In genomic region chr5:178069909-178070308, GRCh38 we compare ENCODE assay signal across 9 cellular contexts. TPM values are rescaled to one million over a fixed set of nuclear protein-coding genes. Genes with fewer than 3 reads are reported as not detected.
DNase-seq lines count a peak whose midpoint lies in the region; ATAC-seq, FAIRE-seq and TF ChIP-seq lines count a peak whose summit lies in the region.
"Had no signal": no experiment of that assay in that cellular context is flagged by ENCODE, and none has a peak within 500 bp of the region (broad histone marks: within the 10 kb centered on the region; RNA-seq: fewer than 3 reads in every experiment).

No MANE protein-coding gene starts in this region.

- 85% methylated on average over 3 of the region's 5 CpGs for WGBS in mammary epithelial cell (ENCODE audit: low coverage, missing lambda C conversion rate)

- CTCF ChIA-PET in mammary epithelial cell (lab: Charles Lee; ENCODE audit: low non-redundant PET): no interaction called here

- H3K4me3 ChIP-seq in OCI-LY3 (ENCODE audit: low read length) (no peak overlapping the region), mammary epithelial cell (replicated peaks in 1 of 3; ENCODE audit: insufficient read depth in 1 of 3, low read depth in 2 of 3, low read length in 3 of 3) (no peak overlapping the region)

- no peak for ATAC-seq in GM18907 (IDR thresholded peaks at IDR 0.05; ENCODE audit: unreplicated experiment)

- H3K79me2 ChIP-seq in OCI-LY3 (ENCODE audit: low read length): no peaks in the 10 kb centered on the region
- no peaks in the 10 kb centered on the region for H3K79me2 ChIP-seq in mammary epithelial cell (ENCODE audit: insufficient read depth, low read length)

- intact Hi-C loops in mammary epithelial cell (cut with micrococcal nuclease) (no loop called here), posterior cingulate gyrus (cut with DNase I) (no loop called here)

- H3K36me3 ChIP-seq in OCI-LY3 (replicated peaks; ENCODE audit: low read depth, low read length) (no peaks in the 10 kb centered on the region), mammary epithelial cell (ENCODE audit: insufficient read depth, low read length) (no peaks in the 10 kb centered on the region)

- H3K4me2 ChIP-seq in OCI-LY3 (ENCODE audit: low read length) (0 out of 2 replicates have a peak overlapping the region, but pooled peaks have one; percentile 22), mammary epithelial cell (ENCODE audit: insufficient read depth, low read depth, low read length) (no peak overlapping the region)

- DNase-seq in AG09319 (ENCODE audit: extremely low read depth, low read depth): no peak
- DNase-seq in GM12891 (ENCODE audit: insufficient read length, low spot score): no peak
- peak; percentile 28 for DNase-seq in mammary epithelial cell
- DNase-seq in posterior cingulate gyrus: peak in 6 of 10 donors; percentile 25 to 84 (median 59)
- no peak for DNase-seq in NCI-H2227 treated with DMSO at 0.1 percent for 48 hours (lab: John Stamatoyannopoulos, UW)
- DNase-seq in cerebellum (ENCODE audit: low spot score): no peak

- in situ Hi-C loops in mammary epithelial cell (cut with MboI; ENCODE audit: low sequenced_read_pairs in 2 of 2): loop anchor here (25.0 kb wide), 2 partner anchors 183 to 458 kb away; partner anchors contain the start of gene B4GALT7 (in 2 of the 2)

- TF ChIP-seq POLR2A in GM12891 (IDR thresholded peaks at IDR 0.05; ENCODE audit: low read depth, low read length): no peak

- no TSS peak for BruUV-seq in mammary epithelial cell (replicated peaks; lab: Mats Ljungman, UMichigan)

- H3K4me1 ChIP-seq in OCI-LY3 (ENCODE audit: low read length): peaks cover 35% of the 10 kb centered on the region
- no peaks in the 10 kb centered on the region for H3K4me1 ChIP-seq in mammary epithelial cell (ENCODE audit: insufficient read depth, low read length)

- TF ChIP-seq CTCF in AG09319 (IDR thresholded peaks at IDR 0.05; ENCODE audit: low read depth, low read length) (peak; percentile 18), OCI-LY3 (IDR thresholded peaks at IDR 0.05; ENCODE audit: low read depth, low read length) (peak; percentile 79), mammary epithelial cell (conservative IDR thresholded peaks at IDR 0.05 in 1 of 2, IDR thresholded peaks at IDR 0.05 in 1 of 2; ENCODE audit: extremely low read depth in 1 of 2, insufficient read depth in 1 of 2, low read depth in 1 of 2, low read length in 2 of 2) (peak; percentile 29 to 45)

- peak; percentile 80 for FAIRE-seq in GM12891 (lab: Jason Lieb, UNC)
- FAIRE-seq: colon had no signal

- H3K27ac ChIP-seq in OCI-LY3 (ENCODE audit: low read length) (no peak overlapping the region), mammary epithelial cell (ENCODE audit: insufficient read depth, low read depth, low read length) (no peak overlapping the region)

- no peak overlapping the region for H3K9ac ChIP-seq in OCI-LY3 (ENCODE audit: low read length)
- H3K9ac ChIP-seq in mammary epithelial cell (ENCODE audit: insufficient read depth, low read length): no peak overlapping the region

- H4K20me1 ChIP-seq in OCI-LY3 (ENCODE audit: insufficient read depth, low read length): no peaks in the 10 kb centered on the region
- no peaks in the 10 kb centered on the region for H4K20me1 ChIP-seq in mammary epithelial cell (ENCODE audit: insufficient read depth, low read length)

- H2AFZ ChIP-seq in OCI-LY3 (ENCODE audit: low read depth, low read length) (no peak overlapping the region), mammary epithelial cell (ENCODE audit: low read depth, low read length) (no peak overlapping the region)

- H3K27me3 ChIP-seq in OCI-LY3 (ENCODE audit: low read depth, low read length) (peaks cover 24% of the 10 kb centered on the region), mammary epithelial cell (ENCODE audit: insufficient read depth, low read length) (peaks cover 3% of the 10 kb centered on the region)

- dilution Hi-C loops in mammary epithelial cell (cut with HindIII; ENCODE audit: low sequenced_read_pairs): no loop called here

- H3K9me3 ChIP-seq in OCI-LY3 (ENCODE audit: insufficient read depth, low read length) (no peaks in the 10 kb centered on the region), mammary epithelial cell (replicated peaks; ENCODE audit: insufficient read depth, low read length) (no peaks in the 10 kb centered on the region)

TF ChIP-seq in GM12891, 5 proteins besides CTCF, POLR2A, EP300 and RAD21:
- TF ChIP-seq TAF1 (IDR thresholded peaks at IDR 0.05; ENCODE audit: low read depth, low read length): no peak
- TF ChIP-seq PAX5 (IDR thresholded peaks at IDR 0.05; ENCODE audit: insufficient read depth, low read length, severe bottlenecking): no peak
- no peak for TF ChIP-seq SPI1 (IDR thresholded peaks at IDR 0.05; ENCODE audit: low read depth, low read length)
- TF ChIP-seq POLR2AphosphoS5 (IDR thresholded peaks at IDR 0.05; ENCODE audit: low read depth, low read length): no peak
- TF ChIP-seq POU2F2 (IDR thresholded peaks at IDR 0.05; ENCODE audit: low read depth, low read length): no peak

RNA-seq across cellular contexts. Expression of gene N4BP3, which starts 43.4 kb away (rescaled TPM):
- 3.8 TPM for polyA plus RNA-seq in GM12891 (2012; ENCODE audit: low read depth, missing spikeins)
- total RNA-seq in mammary epithelial cell: 1 to 10 TPM in 1 of 2 donors, under 1 TPM in 1; 0.67 to 2.2 TPM
- polyA plus RNA-seq in mammary epithelial cell: 0.46 TPM
- not detected for polyA minus RNA-seq in mammary epithelial cell
- total RNA-seq in cerebellum: 10.8 TPM

Comparison
In these comparisons a context has a peak if more than half of its experiments do, and no peak if none do; other contexts are left out.
1. DNase-seq: peak in mammary epithelial cell (single experiment) and posterior cingulate gyrus (6 of 10); none in AG09319 (single experiment), GM12891 (single experiment), NCI-H2227 treated with DMSO at 0.1 percent for 48 hours (single experiment) and cerebellum (single experiment).
2. CTCF ChIP-seq: peak in every context shown above with its lines; median percentile 79 in OCI-LY3; 37 in mammary epithelial cell; 18 in AG09319.